ENCODE assay signal across 11 cellular contexts in genomic region chr6:31792741-31793140, GRCh38. TPM values are rescaled to one million over a fixed set of nuclear protein-coding genes. Genes with fewer than 3 reads are reported as not detected.
DNase-seq lines count a peak whose midpoint lies in the region; ATAC-seq and TF ChIP-seq lines count a peak whose summit lies in the region.
"Had no signal": no experiment of that assay in that cellular context is flagged by ENCODE, and none has a peak within 500 bp of the region (broad histone marks: within the 10 kb centered on the region; RNA-seq: fewer than 3 reads in every experiment).

No MANE protein-coding gene starts in this region.

- peak overlapping the region; percentile 35 for H3K4me3 Mint-ChIP-seq in activated CD8-positive, alpha-beta T cell treated with anti-CD3 and anti-CD28 coated beads for 36 hours
- no peak overlapping the region for H3K4me3 Mint-ChIP-seq in endodermal cell

- H3K4me3 ChIP-seq in endodermal cell (ENCODE audit: low read length): no peak overlapping the region
- H3K4me3 ChIP-seq: suprapubic skin had no signal

- H3K9me3 Mint-ChIP-seq in activated CD8-positive, alpha-beta T cell treated with anti-CD3 and anti-CD28 coated beads for 36 hours: no peaks in the 10 kb centered on the region
- H3K9me3 Mint-ChIP-seq in endodermal cell: no peaks in the 10 kb centered on the region

- H3K36me3 Mint-ChIP-seq in activated CD8-positive, alpha-beta T cell treated with anti-CD3 and anti-CD28 coated beads for 36 hours (ENCODE audit: low read depth): peaks cover 39% of the 10 kb centered on the region
- peaks cover 27% of the 10 kb centered on the region for H3K36me3 Mint-ChIP-seq in endodermal cell (ENCODE audit: low read depth)

- no peaks in the 10 kb centered on the region for H3K27me3 ChIP-seq in endodermal cell (ENCODE audit: control insufficient read depth, insufficient read depth, low read length, poor library complexity, severe bottlenecking)
- H3K27me3 ChIP-seq: suprapubic skin had no signal

- in situ Hi-C loops in GM13976 (cut with MboI; ENCODE audit: low sequenced_read_pairs, unreplicated experiment): no loop called here

- no peaks in the 10 kb centered on the region for H3K9me3 ChIP-seq in endodermal cell (ENCODE audit: control insufficient read depth, low read length)
- H3K9me3 ChIP-seq: suprapubic skin had no signal

- H3K4me1 Mint-ChIP-seq in activated CD8-positive, alpha-beta T cell treated with anti-CD3 and anti-CD28 coated beads for 36 hours (ENCODE audit: low read depth): peaks cover 36% of the 10 kb centered on the region
- peaks cover 11% of the 10 kb centered on the region for H3K4me1 Mint-ChIP-seq in endodermal cell

- no peak for ATAC-seq in activated CD8-positive, alpha-beta T cell treated with anti-CD3 and anti-CD28 coated beads for 36 hours

- WGBS in endodermal cell (ENCODE audit: insufficient coverage in 1 of 2, insufficient read length in 1 of 2), 2 experiments: 95 to 99% methylated on average over 8 to 13 of the region's 13 CpGs

- no peak overlapping the region for H3K27ac ChIP-seq in endodermal cell (ENCODE audit: low read depth, low read length)
- H3K27ac ChIP-seq: suprapubic skin had no signal

- peaks cover 46% of the 10 kb centered on the region for H3K36me3 ChIP-seq in endodermal cell (ENCODE audit: control insufficient read depth, insufficient read depth, low read length)

- H3K27ac Mint-ChIP-seq in activated CD8-positive, alpha-beta T cell treated with anti-CD3 and anti-CD28 coated beads for 36 hours: peak overlapping the region; percentile 55
- H3K27ac Mint-ChIP-seq in endodermal cell: no peak overlapping the region

- no peak overlapping the region for H3K9ac ChIP-seq in endodermal cell (ENCODE audit: extremely low read depth, low read length, poor library complexity, severe bottlenecking)

- intact Hi-C loops in activated CD8-positive, alpha-beta T cell treated with anti-CD3 and anti-CD28 coated beads for 36 hours (cut with micrococcal nuclease): no loop called here

- CTCF ChIA-PET in activated CD8-positive, alpha-beta T cell treated with anti-CD3 and anti-CD28 coated beads for 36 hours (lab: Charles Lee): interaction anchor here (1.4 to 3.8 kb wide), 3 partner anchors 14 to 35 kb away, joined by 4 to 19 read pairs (median 19); partner anchors contain the start of genes HSPA1B and LSM2

- no peaks in the 10 kb centered on the region for H3K27me3 Mint-ChIP-seq in activated CD8-positive, alpha-beta T cell treated with anti-CD3 and anti-CD28 coated beads for 36 hours
- H3K27me3 Mint-ChIP-seq in endodermal cell (ENCODE audit: insufficient read depth): no peaks in the 10 kb centered on the region

- DNase-seq in 8988T: peak; percentile 82
- peak; percentile 33 for DNase-seq in GM13976 (ENCODE audit: low spot score)
- DNase-seq in activated CD8-positive, alpha-beta T cell treated with anti-CD3 and anti-CD28 coated beads for 36 hours: peak; percentile 57
- DNase-seq in glomerular visceral epithelial cell (ENCODE audit: extremely low spot score): peak; percentile 82
- no peak for DNase-seq in NCI-H187 (lab: John Stamatoyannopoulos, UW)
- DNase-seq in endodermal cell: no peak
- DNase-seq in NCI-H82 (lab: John Stamatoyannopoulos, UW): no peak
- DNase-seq in NAMALWA (ENCODE audit: low spot score): no peak
- DNase-seq: NCI-H2029, SW 1271 had no signal

- TF ChIP-seq CTCF in GM13976 (IDR thresholded peaks at IDR 0.05; ENCODE audit: borderline replicate concordance, control extremely low read depth, extremely low read depth, insufficient read depth, missing control alignments): no peak
- no peak for TF ChIP-seq CTCF in activated CD8-positive, alpha-beta T cell treated with anti-CD3 and anti-CD28 coated beads for 36 hours (IDR thresholded peaks at IDR 0.05)
- no peak for TF ChIP-seq CTCF in endodermal cell (conservative IDR thresholded peaks at IDR 0.05)

- POLR2A ChIA-PET in activated CD8-positive, alpha-beta T cell treated with anti-CD3 and anti-CD28 coated beads for 36 hours (lab: Charles Lee): interaction anchor here (0.9 to 1.1 kb wide), 2 partner anchors 14 to 51 kb away, joined by 4 to 5 read pairs; partner anchors contain the start of gene LSM2

- no peaks in the 10 kb centered on the region for H3K4me1 ChIP-seq in endodermal cell (ENCODE audit: control insufficient read depth, insufficient read depth, low read length)

RNA-seq across cellular contexts. Expression of gene VARS1, which starts 2.8 kb away (rescaled TPM):
- 100 to 1,000 TPM; 150 to 153 TPM for total RNA-seq in activated CD8-positive, alpha-beta T cell treated with anti-CD3 and anti-CD28 coated beads for 36 hours
- 10 to 100 TPM; 81.4 to 83.1 TPM for total RNA-seq in endodermal cell
- 76.2 TPM for polyA plus RNA-seq in endodermal cell (2013, experiment 1 of 2)
- 67.5 TPM for polyA plus RNA-seq in endodermal cell (2013, experiment 2 of 2)

RNA-seq across cellular contexts. Expression of gene LSM2, which starts 14.0 kb away (rescaled TPM):
- 100 to 1,000 TPM; 117 to 120 TPM for total RNA-seq in activated CD8-positive, alpha-beta T cell treated with anti-CD3 and anti-CD28 coated beads for 36 hours
- 100 to 1,000 TPM; 106 to 119 TPM for total RNA-seq in endodermal cell
- 131 TPM for polyA plus RNA-seq in endodermal cell (2013, experiment 1 of 2)
- polyA plus RNA-seq in endodermal cell (2013, experiment 2 of 2): 120 TPM

RNA-seq across cellular contexts. Expression of gene VWA7, which starts 15.6 kb away (rescaled TPM):
- 1 to 10 TPM; 1.6 TPM for total RNA-seq in activated CD8-positive, alpha-beta T cell treated with anti-CD3 and anti-CD28 coated beads for 36 hours
- total RNA-seq in endodermal cell: under 1 TPM; 0.64 to 0.95 TPM
- polyA plus RNA-seq in endodermal cell (2013, experiment 1 of 2): 1.2 TPM
- polyA plus RNA-seq in endodermal cell (2013, experiment 2 of 2): 0.70 TPM

RNA-seq across cellular contexts. Expression of gene HSPA1L, which starts 22.3 kb away (rescaled TPM):
- 1 to 10 TPM; 1.7 to 2.0 TPM for total RNA-seq in activated CD8-positive, alpha-beta T cell treated with anti-CD3 and anti-CD28 coated beads for 36 hours
- 1 to 10 TPM; 1.2 to 1.5 TPM for total RNA-seq in endodermal cell
- polyA plus RNA-seq in endodermal cell (2013, experiment 1 of 2): 1.1 TPM
- polyA plus RNA-seq in endodermal cell (2013, experiment 2 of 2): 1.4 TPM

RNA-seq across cellular contexts. Expression of gene HSPA1A, which starts 22.6 kb away (rescaled TPM):
- 10 to 100 TPM; 36.6 to 37.8 TPM for total RNA-seq in activated CD8-positive, alpha-beta T cell treated with anti-CD3 and anti-CD28 coated beads for 36 hours
- 10 to 100 TPM; 53.1 to 62.6 TPM for total RNA-seq in endodermal cell
- 50.5 TPM for polyA plus RNA-seq in endodermal cell (2013, experiment 1 of 2)
- polyA plus RNA-seq in endodermal cell (2013, experiment 2 of 2): 49.6 TPM

Comparison
In these comparisons a context has a peak if more than half of its experiments do, and no peak if none do; other contexts are left out.
1. DNase-seq: peak in 8988T (single experiment), GM13976 (single experiment), activated CD8-positive, alpha-beta T cell treated with anti-CD3 and anti-CD28 coated beads for 36 hours (single experiment) and glomerular visceral epithelial cell (single experiment); none in NCI-H187 (0 of 2), endodermal cell (single experiment), NCI-H82 (single experiment) and NAMALWA (single experiment).